Comparison of ENCODE assay signal across 16 cellular contexts in the genomic region with DNA sequence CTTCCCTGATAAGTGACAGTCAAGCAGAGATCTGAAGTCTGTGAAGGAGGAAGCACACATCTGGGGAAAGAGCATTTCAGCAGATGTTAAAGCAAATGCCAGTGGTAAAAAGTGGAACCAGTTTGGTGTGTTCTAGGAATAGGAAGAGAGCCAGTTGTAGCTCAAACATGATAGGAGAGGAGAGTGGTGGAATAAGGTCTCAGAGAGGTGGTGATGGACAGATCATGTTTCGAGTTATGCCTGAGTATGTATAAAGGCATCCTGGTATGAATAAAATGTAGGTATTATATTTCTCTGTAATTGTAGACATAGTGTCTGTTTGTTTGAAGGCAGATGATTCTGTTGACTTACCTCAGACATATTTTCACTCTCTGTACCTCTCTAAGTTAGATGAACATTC.
DNase-seq lines count a peak whose midpoint lies in the region; FAIRE-seq and TF ChIP-seq lines count a peak whose summit lies in the region.
"Had no signal": no experiment of that assay in that cellular context is flagged by ENCODE, and none has a peak within 500 bp of the region (broad histone marks: within the 10 kb centered on the region; RNA-seq: fewer than 3 reads in every experiment).

No MANE protein-coding gene starts in this region.

- no peak overlapping the region for H3K14ac ChIP-seq in mesenchymal stem cell (ENCODE audit: low read length in 2 of 2)

- H2BK120ac ChIP-seq in mesenchymal stem cell (ENCODE audit: low read depth, low read length): no peak overlapping the region

- no peaks in the 10 kb centered on the region for H3K36me3 Mint-ChIP-seq in activated T-cell treated with anti-CD3 and anti-CD28 coated beads, Interleukin-2, amount 50 U/mL, for 24 hours (ENCODE audit: low read depth)

- H3K9me3 ChIP-seq in esophagus squamous epithelium (no peaks in the 10 kb centered on the region), mesenchymal stem cell (ENCODE audit: control insufficient read depth, low read length) (no peaks in the 10 kb centered on the region)
- H3K9me3 ChIP-seq: BLaER1 treated with 17β-estradiol and CSF1 and Interleukin-3, amounts not matched to agents 10 nM and 100 nM; HAP-1 had no signal

- no peak overlapping the region for H3K9ac ChIP-seq in mesenchymal stem cell (ENCODE audit: low read length)
- H3K9ac ChIP-seq: BLaER1 treated with 17β-estradiol and CSF1 and Interleukin-3, amounts not matched to agents 10 nM and 100 nM had no signal

- H3K4ac ChIP-seq in mesenchymal stem cell (ENCODE audit: low read depth in 1 of 2, low read length in 2 of 2): no peak overlapping the region

- no peak overlapping the region for H2AFZ ChIP-seq in mesenchymal stem cell (ENCODE audit: low read depth, low read length)

- H3K4me1 Mint-ChIP-seq in activated T-cell treated with anti-CD3 and anti-CD28 coated beads, Interleukin-2, amount 50 U/mL, for 24 hours (ENCODE audit: low read depth): no peaks in the 10 kb centered on the region

- no peak overlapping the region for H4K8ac ChIP-seq in mesenchymal stem cell (ENCODE audit: low read length)

- no peak overlapping the region for H3K27ac Mint-ChIP-seq in activated T-cell treated with anti-CD3 and anti-CD28 coated beads, Interleukin-2, amount 50 U/mL, for 24 hours
- H3K27ac Mint-ChIP-seq: T-helper 1 cell treated with Interleukin-12 subunit alpha and Interleukin-12 subunit beta and Interleukin-4 antibody, amounts not matched to agents 30 μg/mL and 1 μg/mL, for 36 hours had no signal

- H2BK15ac ChIP-seq in mesenchymal stem cell (ENCODE audit: low read depth, poor library complexity, severe bottlenecking): no peak overlapping the region

- H3K23ac ChIP-seq in mesenchymal stem cell (ENCODE audit: low read length in 2 of 2): no peak overlapping the region

- WGBS in esophagus squamous epithelium, 2 donors: 62 to 84% methylated on average over 1 of the region's 1 CpG
- 100% methylated on average over 1 of the region's 1 CpG for WGBS in mesenchymal stem cell

- DNase-seq in SIG-M5 treated with dmso at 0.1 percent for 504 hours (lab: John Stamatoyannopoulos, UW; ENCODE audit: unreplicated experiment) (peak; percentile 13), SIG-M5 (lab: John Stamatoyannopoulos, UW) (no peak), NCI-H2029 (lab: John Stamatoyannopoulos, UW) (peak; percentile 13), bronchial epithelial cell (ENCODE audit: low read depth) (peak; percentile 17), esophagus squamous epithelium (lab: John Stamatoyannopoulos, UW) (no peak), mesenchymal stem cell (no peak), D721Med (ENCODE audit: insufficient read length, low spot score) (no peak)
- DNase-seq in activated T-cell treated with anti-CD3 and anti-CD28 coated beads, Interleukin-2, amount 50 U/mL, for 24 hours: no peak
- DNase-seq: IMR-90, NCI-H1105, NCI-H1694 treated with DMSO at 0.1 percent for 48 hours, NCI-H510A treated with DMSO at 0.1 percent for 48 hours, RPMI8226 had no signal

- H3K36me3 ChIP-seq in bronchial epithelial cell (ENCODE audit: control insufficient read depth, insufficient read depth, low read length): no peaks in the 10 kb centered on the region
- no peaks in the 10 kb centered on the region for H3K36me3 ChIP-seq in esophagus squamous epithelium
- H3K36me3 ChIP-seq in mesenchymal stem cell (ENCODE audit: control insufficient read depth in 1 of 2, insufficient read depth in 2 of 2, low read depth in 1 of 2, low read length in 2 of 2): no peaks in the 10 kb centered on the region
- H3K36me3 ChIP-seq: BLaER1 treated with 17β-estradiol and CSF1 and Interleukin-3, amounts not matched to agents 10 nM and 100 nM; HAP-1 had no signal

- intact Hi-C loops in esophagus squamous epithelium (cut with DNase I): no loop called here

- no peak for TF ChIP-seq POLR2A in esophagus squamous epithelium (IDR thresholded peaks at IDR 0.05)

- H2BK12ac ChIP-seq in mesenchymal stem cell (ENCODE audit: low read length in 2 of 2): no peak overlapping the region

- H3K27me3 Mint-ChIP-seq in activated T-cell treated with anti-CD3 and anti-CD28 coated beads, Interleukin-2, amount 50 U/mL, for 24 hours: peaks cover 15% of the 10 kb centered on the region

- FAIRE-seq in bronchial epithelial cell (lab: Jason Lieb, UNC): no peak
- FAIRE-seq in D721Med (lab: Jason Lieb, UNC): no peak

- H2AK5ac ChIP-seq in mesenchymal stem cell (ENCODE audit: low read length, severe bottlenecking): no peak overlapping the region

- H3K4me3 Mint-ChIP-seq in activated T-cell treated with anti-CD3 and anti-CD28 coated beads, Interleukin-2, amount 50 U/mL, for 24 hours: no peak overlapping the region
- H3K4me3 Mint-ChIP-seq: T-helper 1 cell treated with Interleukin-12 subunit alpha and Interleukin-12 subunit beta and Interleukin-4 antibody, amounts not matched to agents 30 μg/mL and 1 μg/mL, for 36 hours had no signal

- H3K79me1 ChIP-seq in mesenchymal stem cell (replicated peaks; ENCODE audit: low read length, poor library complexity, severe bottlenecking): no peaks in the 10 kb centered on the region

- no peaks in the 10 kb centered on the region for H3K4me1 ChIP-seq in esophagus squamous epithelium
- no peaks in the 10 kb centered on the region for H3K4me1 ChIP-seq in mesenchymal stem cell (ENCODE audit: control insufficient read depth, insufficient read depth, low read depth, low read length)
- H3K4me1 ChIP-seq: BLaER1 treated with 17β-estradiol and CSF1 and Interleukin-3, amounts not matched to agents 10 nM and 100 nM; HAP-1 had no signal

- H2BK5ac ChIP-seq in mesenchymal stem cell (ENCODE audit: low read depth, low read length, poor library complexity, severe bottlenecking): no peak overlapping the region

- no peak overlapping the region for H3K27ac ChIP-seq in esophagus squamous epithelium
- H3K27ac ChIP-seq in mesenchymal stem cell (ENCODE audit: low read length, poor library complexity, severe bottlenecking): no peak overlapping the region
- H3K27ac ChIP-seq: BLaER1 treated with 17β-estradiol and CSF1 and Interleukin-3, amounts not matched to agents 10 nM and 100 nM had no signal

- H3K4me3 ChIP-seq in bronchial epithelial cell (ENCODE audit: low read depth, low read length) (no peak overlapping the region), esophagus squamous epithelium (no peak overlapping the region), mesenchymal stem cell (ENCODE audit: insufficient read depth in 1 of 2, low read depth in 1 of 2, low read length in 2 of 2) (no peak overlapping the region)
- H3K4me3 ChIP-seq: BLaER1 treated with 17β-estradiol and CSF1 and Interleukin-3, amounts not matched to agents 10 nM and 100 nM; HAP-1 had no signal

- no peaks in the 10 kb centered on the region for H3K27me3 ChIP-seq in bronchial epithelial cell (ENCODE audit: control insufficient read depth, insufficient read depth, low read length)
- no peaks in the 10 kb centered on the region for H3K27me3 ChIP-seq in esophagus squamous epithelium
- peaks cover 0 to 8% of the 10 kb centered on the region in 2 experiments for H3K27me3 ChIP-seq in mesenchymal stem cell (ENCODE audit: control insufficient read depth in 1 of 2, insufficient read depth in 1 of 2, low read length in 2 of 2)
- H3K27me3 ChIP-seq: BLaER1 treated with 17β-estradiol and CSF1 and Interleukin-3, amounts not matched to agents 10 nM and 100 nM had no signal

- no peak for TF ChIP-seq CTCF in bronchial epithelial cell (IDR thresholded peaks at IDR 0.05; ENCODE audit: insufficient read depth, low read length, severe bottlenecking)
- no peak for TF ChIP-seq CTCF in esophagus squamous epithelium (IDR thresholded peaks at IDR 0.05)
- no peak for TF ChIP-seq CTCF in D721Med (IDR thresholded peaks at IDR 0.05; ENCODE audit: insufficient read depth, missing control alignments)

- no peaks in the 10 kb centered on the region for H3K9me3 Mint-ChIP-seq in activated T-cell treated with anti-CD3 and anti-CD28 coated beads, Interleukin-2, amount 50 U/mL, for 24 hours
- H3K9me3 Mint-ChIP-seq: T-helper 1 cell treated with Interleukin-12 subunit alpha and Interleukin-12 subunit beta and Interleukin-4 antibody, amounts not matched to agents 30 μg/mL and 1 μg/mL, for 36 hours had no signal

- H3K4me2 ChIP-seq in mesenchymal stem cell (ENCODE audit: low read length, poor library complexity, severe bottlenecking): no peak overlapping the region
- H3K4me2 ChIP-seq: BLaER1 treated with 17β-estradiol and CSF1 and Interleukin-3, amounts not matched to agents 10 nM and 100 nM had no signal

- no peak overlapping the region for H4K91ac ChIP-seq in mesenchymal stem cell (ENCODE audit: low read length)

- H3K18ac ChIP-seq in mesenchymal stem cell (ENCODE audit: low read depth in 1 of 2, low read length in 2 of 2): no peak overlapping the region

Comparison
In these comparisons a context has a peak if more than half of its experiments do, and no peak if none do; other contexts are left out.
1. DNase-seq: peak in SIG-M5 treated with dmso at 0.1 percent for 504 hours (single experiment), NCI-H2029 (single experiment) and bronchial epithelial cell (single experiment); none in SIG-M5 (single experiment), esophagus squamous epithelium (single experiment), mesenchymal stem cell (single experiment), activated T-cell treated with anti-CD3 and anti-CD28 coated beads, Interleukin-2, amount 50 U/mL, for 24 hours (single experiment) and D721Med (single experiment).